ENCODE assay signal across 14 cellular contexts in the genomic region with DNA sequence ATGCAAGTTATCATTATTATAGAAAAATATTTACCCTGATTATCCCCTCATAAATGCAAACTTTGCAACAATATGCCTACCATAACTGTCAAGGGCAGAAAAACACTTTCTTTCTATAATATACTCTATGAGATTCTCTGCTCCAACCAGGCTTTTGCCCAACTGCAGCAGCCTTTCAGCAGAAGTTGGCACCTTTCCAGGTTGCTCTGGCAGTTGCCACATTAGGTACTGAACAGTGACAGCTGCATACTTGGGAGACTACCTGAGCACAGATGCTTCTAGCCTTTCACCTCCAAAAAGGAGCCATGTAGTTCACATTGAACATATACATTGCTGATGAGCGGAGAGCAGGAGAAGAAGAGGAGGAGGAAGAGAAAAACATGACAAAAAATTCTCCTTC.
DNase-seq lines count a peak whose midpoint lies in the region; ATAC-seq and TF ChIP-seq lines count a peak whose summit lies in the region.
"Had no signal": no experiment of that assay in that cellular context is flagged by ENCODE, and none has a peak within 500 bp of the region (broad histone marks: within the 10 kb centered on the region; RNA-seq: fewer than 3 reads in every experiment).

No MANE protein-coding gene starts in this region.

- H3K9me3 ChIP-seq in right cardiac atrium (ENCODE audit: control insufficient read depth, low read length): no peaks in the 10 kb centered on the region
- H3K9me3 ChIP-seq: psoas muscle had no signal

- WGBS in right cardiac atrium: 81% methylated on average over 1 of the region's 1 CpG

- intact Hi-C loops in right cardiac atrium (cut with DNase I) (no loop called here), Right ventricle myocardium inferior (cut with DNase I) (no loop called here)

- H3K27ac ChIP-seq in right cardiac atrium (ENCODE audit: low read length): no peak overlapping the region
- H3K27ac ChIP-seq: psoas muscle had no signal

- no peak overlapping the region for H3K4me3 ChIP-seq in right cardiac atrium (ENCODE audit: low read length)
- H3K4me3 ChIP-seq in foreskin fibroblast (ENCODE audit: low read depth in 1 of 2, low read length in 2 of 2): no peak overlapping the region
- H3K4me3 ChIP-seq: psoas muscle had no signal

- peak in 2 of 3 donors; percentile 8 to 37 for DNase-seq in right cardiac atrium
- no peak for DNase-seq in Right ventricle myocardium inferior (ENCODE audit: missing footprints)
- DNase-seq in NCI-H345 (lab: John Stamatoyannopoulos, UW): peak; percentile 41
- DNase-seq in dermis blood vessel endothelial cell: peak; percentile 0
- DNase-seq in NCI-H2227 treated with DMSO at 0.1 percent for 48 hours (lab: John Stamatoyannopoulos, UW): no peak
- no peak for DNase-seq in foreskin fibroblast
- DNase-seq: activated CD4-positive, CD25-positive, alpha-beta regulatory T cell; activated T-cell treated with anti-CD3 and anti-CD28 coated beads, Interleukin-2, amount 50 U/mL, for 4 hours; islet precursor cell; psoas muscle; stimulated activated CD4-positive, alpha-beta T cell treated with anti-CD3 and anti-CD28 coated beads, Interleukin-4, amount 100 ng/mL, for 1 hour; stimulated activated naive B cell treated with anti-CD40 and anti-IgM and Interleukin-4, amounts not matched to agents 10 μg/mL and 1 μg/mL and 100 μg/mL, for 72 hours had no signal

- no peak for TF ChIP-seq CTCF in foreskin fibroblast (IDR thresholded peaks at IDR 0.05; ENCODE audit: low read depth, low read length)

- H3K4me1 ChIP-seq in right cardiac atrium (ENCODE audit: control insufficient read depth, insufficient read depth, low read length): no peaks in the 10 kb centered on the region
- H3K4me1 ChIP-seq: psoas muscle had no signal

- ATAC-seq in right cardiac atrium (no peak), Right ventricle myocardium inferior (no peak), GM18868 (IDR thresholded peaks at IDR 0.05; ENCODE audit: unreplicated experiment) (no peak), HG03045 (IDR thresholded peaks at IDR 0.05; ENCODE audit: unreplicated experiment) (no peak)
- ATAC-seq: activated T-cell treated with anti-CD3 and anti-CD28 coated beads, Interleukin-2, amount 50 U/mL, for 4 hours; psoas muscle; stimulated activated naive B cell treated with anti-CD40 and anti-IgM and Interleukin-4, amounts not matched to agents 10 μg/mL and 1 μg/mL and 100 μg/mL, for 72 hours had no signal

- H3K27me3 ChIP-seq in right cardiac atrium (ENCODE audit: control insufficient read depth, insufficient read depth): no peaks in the 10 kb centered on the region

Comparison
In these comparisons a context has a peak if more than half of its experiments do, and no peak if none do; other contexts are left out.
1. DNase-seq: peak in right cardiac atrium (2 of 3), NCI-H345 (single experiment) and dermis blood vessel endothelial cell (single experiment); none in Right ventricle myocardium inferior (single experiment), NCI-H2227 treated with DMSO at 0.1 percent for 48 hours (single experiment) and foreskin fibroblast (0 of 2).